5 cellular contexts compared by ENCODE assay signal in the genomic region with DNA sequence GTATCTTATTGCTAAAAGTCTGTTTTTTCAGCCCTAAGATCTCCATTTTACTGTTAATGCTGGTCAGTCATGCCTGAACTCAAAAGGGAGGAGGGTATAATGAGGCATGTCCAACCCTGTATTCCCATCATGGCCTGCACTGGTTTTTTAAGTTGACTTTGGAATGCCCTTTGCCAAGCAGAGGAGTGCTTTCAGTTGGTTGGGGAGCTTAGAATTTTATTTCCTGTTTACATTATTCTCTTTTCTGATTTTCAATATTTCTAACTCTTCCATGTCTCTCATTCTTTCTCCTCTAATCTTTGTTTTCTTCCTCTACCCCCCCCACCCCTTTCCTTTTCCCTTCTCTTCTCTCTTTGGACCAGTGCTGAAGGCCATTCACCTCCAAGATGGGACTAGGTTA. TPM values are rescaled to one million over a fixed set of nuclear protein-coding genes. Genes with fewer than 3 reads are reported as not detected.
"Had no signal": no experiment of that assay in that cellular context is flagged by ENCODE, and none has a peak within 500 bp of the region (broad histone marks: within the 10 kb centered on the region; RNA-seq: fewer than 3 reads in every experiment).

No MANE protein-coding gene starts in this region.

- H3K4me3 Mint-ChIP-seq: activated CD4-positive, alpha-beta memory T cell treated with anti-CD3 and anti-CD28 coated beads for 36 hours had no signal

- H3K27ac Mint-ChIP-seq: activated CD4-positive, alpha-beta memory T cell treated with anti-CD3 and anti-CD28 coated beads for 36 hours; progenitor cell of endocrine pancreas had no signal

- H3K36me3 Mint-ChIP-seq: activated CD4-positive, alpha-beta memory T cell treated with anti-CD3 and anti-CD28 coated beads for 36 hours had no signal

RNA-seq across cellular contexts. Expression of a gene that starts 4.9 kb away (rescaled TPM):
- total RNA-seq: sciatic nerve, thoracic aorta had no signal

RNA-seq across cellular contexts. Expression of a gene that starts 52.6 kb away (rescaled TPM):
- total RNA-seq: myocyte, progenitor cell of endocrine pancreas had no signal
